ENCODE assay signal across 8 cellular contexts in genomic region chr1:89085781-89086180, GRCh38. TPM values are rescaled to one million over a fixed set of nuclear protein-coding genes. Genes with fewer than 3 reads are reported as not detected.
DNase-seq lines count a peak whose midpoint lies in the region; ATAC-seq and TF ChIP-seq lines count a peak whose summit lies in the region.

No MANE protein-coding gene starts in this region.

- H3K27ac Mint-ChIP-seq in CD8-positive, alpha-beta T cell: no peak overlapping the region
- no peak overlapping the region for H3K27ac Mint-ChIP-seq in natural killer cell
- no peak overlapping the region for H3K27ac Mint-ChIP-seq in stimulated activated memory B cell treated with anti-CD40 and anti-IgM and Interleukin-4, amounts not matched to agents 10 μg/mL and 1 μg/mL and 100 μg/mL, for 72 hours

- H3K9ac ChIP-seq in mammary epithelial cell (ENCODE audit: insufficient read depth, low read length) (no peak overlapping the region), smooth muscle cell (ENCODE audit: low read depth) (no peak overlapping the region)

- ATAC-seq in CD8-positive, alpha-beta T cell: peak; percentile 57
- peak in 2 of 3 donors; percentile 72 to 79 for ATAC-seq in natural killer cell
- ATAC-seq in stimulated activated memory B cell treated with anti-CD40 and anti-IgM and Interleukin-4, amounts not matched to agents 10 μg/mL and 1 μg/mL and 100 μg/mL, for 72 hours: no peak

- no peaks in the 10 kb centered on the region for H3K4me1 ChIP-seq in CD8-positive, alpha-beta T cell (ENCODE audit: insufficient read depth, low read length)
- H3K4me1 ChIP-seq in mammary epithelial cell (ENCODE audit: insufficient read depth, low read length) (no peaks in the 10 kb centered on the region), smooth muscle cell (ENCODE audit: low read depth) (no peaks in the 10 kb centered on the region)

- no peaks in the 10 kb centered on the region for H3K9me3 Mint-ChIP-seq in CD8-positive, alpha-beta T cell
- H3K9me3 Mint-ChIP-seq in natural killer cell: no peaks in the 10 kb centered on the region
- peaks cover 6% of the 10 kb centered on the region for H3K9me3 Mint-ChIP-seq in stimulated activated memory B cell treated with anti-CD40 and anti-IgM and Interleukin-4, amounts not matched to agents 10 μg/mL and 1 μg/mL and 100 μg/mL, for 72 hours

- H3K36me3 ChIP-seq in CD8-positive, alpha-beta T cell (ENCODE audit: insufficient read depth, low read length): no peaks in the 10 kb centered on the region
- H3K36me3 ChIP-seq in mammary epithelial cell (ENCODE audit: insufficient read depth, low read length): no peaks in the 10 kb centered on the region
- H3K36me3 ChIP-seq in smooth muscle cell (ENCODE audit: low read depth): no peaks in the 10 kb centered on the region

- no peak overlapping the region for H2AFZ ChIP-seq in mammary epithelial cell (ENCODE audit: low read depth, low read length)
- no peak overlapping the region for H2AFZ ChIP-seq in smooth muscle cell (ENCODE audit: low read depth)

- no peaks in the 10 kb centered on the region for H3F3A ChIP-seq in smooth muscle cell (ENCODE audit: low read depth)

- CTCF ChIA-PET in CD8-positive, alpha-beta T cell (lab: Charles Lee): interaction anchor here (0.7 to 2.4 kb wide), 26 partner anchors 11 to 371 kb away, joined by 3 to 24 read pairs (median 4); partner anchors contain the start of genes GBP3 and GBP4
- CTCF ChIA-PET in mammary epithelial cell (lab: Charles Lee; ENCODE audit: low non-redundant PET): interaction anchor here (0.5 to 1.0 kb wide), 9 partner anchors 16 to 608 kb away, joined by 3 to 11 read pairs (median 4); partner anchors contain the start of genes GBP1 and GBP2

- no peak overlapping the region for H3K4me3 ChIP-seq in CD8-positive, alpha-beta T cell (ENCODE audit: low read depth, low read length)
- no peak overlapping the region for H3K4me3 ChIP-seq in mammary epithelial cell (replicated peaks in 1 of 3; ENCODE audit: insufficient read depth in 1 of 3, low read depth in 2 of 3, low read length in 3 of 3)
- H3K4me3 ChIP-seq in smooth muscle cell: no peak overlapping the region

- H3K4me3 Mint-ChIP-seq in CD8-positive, alpha-beta T cell: no peak overlapping the region
- no peak overlapping the region for H3K4me3 Mint-ChIP-seq in natural killer cell
- H3K4me3 Mint-ChIP-seq in stimulated activated memory B cell treated with anti-CD40 and anti-IgM and Interleukin-4, amounts not matched to agents 10 μg/mL and 1 μg/mL and 100 μg/mL, for 72 hours: no peak overlapping the region

- POLR2A ChIA-PET in CD8-positive, alpha-beta T cell (lab: Charles Lee): interaction anchor here (0.6 to 0.9 kb wide), 3 partner anchors 18 to 48 kb away, joined by 3 read pairs; partner anchors contain the start of gene GBP2

- H3K27me3 Mint-ChIP-seq in CD8-positive, alpha-beta T cell (ENCODE audit: low read depth): no peaks in the 10 kb centered on the region
- peaks cover 0 to 3% of the 10 kb centered on the region in 2 donors for H3K27me3 Mint-ChIP-seq in natural killer cell (ENCODE audit: low read depth in 2 of 2)
- no peaks in the 10 kb centered on the region for H3K27me3 Mint-ChIP-seq in stimulated activated memory B cell treated with anti-CD40 and anti-IgM and Interleukin-4, amounts not matched to agents 10 μg/mL and 1 μg/mL and 100 μg/mL, for 72 hours

- peak; percentile 59 for TF ChIP-seq CTCF in CD8-positive, alpha-beta T cell (IDR thresholded peaks at IDR 0.05)
- TF ChIP-seq CTCF in mammary epithelial cell (conservative IDR thresholded peaks at IDR 0.05 in 1 of 2, IDR thresholded peaks at IDR 0.05 in 1 of 2; ENCODE audit: extremely low read depth in 1 of 2, insufficient read depth in 1 of 2, low read depth in 1 of 2, low read length in 2 of 2) (peak; percentile 80 to 86), natural killer cell (IDR thresholded peaks at IDR 0.05) (peak; percentile 69), smooth muscle cell (IDR thresholded peaks at IDR 0.05; ENCODE audit: borderline replicate concordance, insufficient read depth, poor library complexity, severe bottlenecking) (no peak)

- H3K4me1 Mint-ChIP-seq in CD8-positive, alpha-beta T cell (ENCODE audit: low read depth): no peaks in the 10 kb centered on the region
- no peaks in the 10 kb centered on the region for H3K4me1 Mint-ChIP-seq in natural killer cell
- peaks cover 11% of the 10 kb centered on the region for H3K4me1 Mint-ChIP-seq in stimulated activated memory B cell treated with anti-CD40 and anti-IgM and Interleukin-4, amounts not matched to agents 10 μg/mL and 1 μg/mL and 100 μg/mL, for 72 hours

- intact Hi-C loops in CD8-positive, alpha-beta T cell (cut with DNase I, micrococcal nuclease): loop anchor here (1.0 to 5.0 kb wide), 4 partner anchors 88 to 370 kb away; no protein-coding TSS in a partner anchor
- intact Hi-C loops in mammary epithelial cell (cut with micrococcal nuclease): loop anchor here (1.0 to 10.0 kb wide), 4 partner anchors 87 to 370 kb away; no protein-coding TSS in a partner anchor
- intact Hi-C loops in natural killer cell (cut with micrococcal nuclease): loop anchor here (1.0 kb wide), 2 partner anchors 273 to 370 kb away; no protein-coding TSS in a partner anchor

- H3K27ac ChIP-seq in CD8-positive, alpha-beta T cell (ENCODE audit: low read depth, low read length): no peak overlapping the region
- H3K27ac ChIP-seq in mammary epithelial cell (ENCODE audit: insufficient read depth, low read depth, low read length): no peak overlapping the region
- H3K27ac ChIP-seq in smooth muscle cell (ENCODE audit: low read depth): no peak overlapping the region

- in situ Hi-C loops in mammary epithelial cell (cut with MboI; ENCODE audit: low sequenced_read_pairs in 2 of 2): loop anchor here in 1 of 2 donors (25.0 kb wide), 1 partner anchor 377 kb away; no protein-coding TSS in a partner anchor

- H3K27me3 ChIP-seq in CD8-positive, alpha-beta T cell (ENCODE audit: insufficient read depth, low read length): no peaks in the 10 kb centered on the region
- H3K27me3 ChIP-seq in mammary epithelial cell (ENCODE audit: insufficient read depth, low read length) (no peaks in the 10 kb centered on the region), smooth muscle cell (ENCODE audit: low read depth) (no peaks in the 10 kb centered on the region)

- H3K4me2 ChIP-seq in mammary epithelial cell (ENCODE audit: insufficient read depth, low read depth, low read length): no peak overlapping the region
- H3K4me2 ChIP-seq in smooth muscle cell: no peak overlapping the region

- DNase-seq in CD8-positive, alpha-beta T cell: peak in 2 of 7 experiments; percentile 33 to 36
- DNase-seq in H4 (ENCODE audit: low spot score) (peak; percentile 44), OCI-M1 (lab: John Stamatoyannopoulos, UW) (peak; percentile 80), mammary epithelial cell (peak; percentile 27), natural killer cell (no peak), smooth muscle cell (lab: John Stamatoyannopoulos, UW; ENCODE audit: unreplicated experiment) (no peak)
- no peak for DNase-seq in stimulated activated CD4-positive, alpha-beta T cell treated with anti-CD3 and anti-CD28 coated beads, Interleukin-4, amount 100 ng/mL, for 1 hour

- no TSS peak for BruUV-seq in mammary epithelial cell (replicated peaks; lab: Mats Ljungman, UMichigan)

- dilution Hi-C loops in mammary epithelial cell (cut with HindIII; ENCODE audit: low sequenced_read_pairs): no loop called here

- H3K79me2 ChIP-seq in mammary epithelial cell (ENCODE audit: insufficient read depth, low read length) (no peaks in the 10 kb centered on the region), smooth muscle cell (ENCODE audit: low read depth) (no peaks in the 10 kb centered on the region)

- H3K36me3 Mint-ChIP-seq in CD8-positive, alpha-beta T cell: no peaks in the 10 kb centered on the region
- no peaks in the 10 kb centered on the region for H3K36me3 Mint-ChIP-seq in natural killer cell
- H3K36me3 Mint-ChIP-seq in stimulated activated memory B cell treated with anti-CD40 and anti-IgM and Interleukin-4, amounts not matched to agents 10 μg/mL and 1 μg/mL and 100 μg/mL, for 72 hours: no peaks in the 10 kb centered on the region

- H4K20me1 ChIP-seq in mammary epithelial cell (ENCODE audit: insufficient read depth, low read length): no peaks in the 10 kb centered on the region
- no peaks in the 10 kb centered on the region for H4K20me1 ChIP-seq in smooth muscle cell (ENCODE audit: low read depth)

- no peaks in the 10 kb centered on the region for H3K9me3 ChIP-seq in CD8-positive, alpha-beta T cell (ENCODE audit: low read length)
- H3K9me3 ChIP-seq in mammary epithelial cell (replicated peaks; ENCODE audit: insufficient read depth, low read length): no peaks in the 10 kb centered on the region
- peaks cover 4% of the 10 kb centered on the region for H3K9me3 ChIP-seq in smooth muscle cell (replicated peaks; ENCODE audit: low read depth)

RNA-seq across cellular contexts. Expression of gene GBP1, which starts 20.8 kb away (rescaled TPM):
- 10 to 100 TPM; 20.8 to 25.9 TPM for total RNA-seq in CD8-positive, alpha-beta T cell
- 18.7 and 23.5 TPM in 2 replicates for total RNA-seq in H4 (2014; rRNA removed; shearing (Covaris generic))
- total RNA-seq in mammary epithelial cell: 10 to 100 TPM; 10.9 to 31.5 TPM
- polyA plus RNA-seq in mammary epithelial cell: 5.9 TPM
- polyA minus RNA-seq in mammary epithelial cell: 2.0 TPM
- total RNA-seq in natural killer cell: 10 to 100 TPM; 32.0 to 41.2 (median 34.8) TPM
- total RNA-seq in smooth muscle cell: 30.2 and 30.5 TPM in 2 replicates
- 15.7 and 17.5 TPM in 2 replicates for polyA plus RNA-seq in smooth muscle cell

RNA-seq across cellular contexts. Expression of gene GBP2, which starts 40.1 kb away (rescaled TPM):
- total RNA-seq in CD8-positive, alpha-beta T cell: 100 to 1,000 TPM; 120 to 125 TPM
- total RNA-seq in H4 (2014; rRNA removed; shearing (Covaris generic)): 47.0 and 48.5 TPM in 2 replicates
- 10 to 100 TPM in 1 of 2 donors, 1 to 10 TPM in 1; 1.2 to 10.3 TPM for total RNA-seq in mammary epithelial cell
- polyA plus RNA-seq in mammary epithelial cell: 0.68 TPM
- polyA minus RNA-seq in mammary epithelial cell: not detected
- total RNA-seq in natural killer cell: 100 to 1,000 TPM; 117 to 153 (median 144) TPM
- total RNA-seq in smooth muscle cell: 2.1 and 3.1 TPM in 2 replicates
- polyA plus RNA-seq in smooth muscle cell: 2.1 and 3.9 TPM in 2 replicates

Comparison
In these comparisons a context has a peak if more than half of its experiments do, and no peak if none do; other contexts are left out.
1. DNase-seq: peak in H4 (single experiment), OCI-M1 (single experiment) and mammary epithelial cell (single experiment); none in natural killer cell (single experiment), stimulated activated CD4-positive, alpha-beta T cell treated with anti-CD3 and anti-CD28 coated beads, Interleukin-4, amount 100 ng/mL, for 1 hour (single experiment) and smooth muscle cell (single experiment).